22 cellular contexts compared by ENCODE assay signal in genomic region chr1:58390051-58390450, GRCh38.
DNase-seq lines count a peak whose midpoint lies in the region; ATAC-seq and TF ChIP-seq lines count a peak whose summit lies in the region.
"Had no signal": no experiment of that assay in that cellular context is flagged by ENCODE, and none has a peak within 500 bp of the region (broad histone marks: within the 10 kb centered on the region; RNA-seq: fewer than 3 reads in every experiment).

No MANE protein-coding gene starts in this region.

- peak overlapping the region; percentile 27 for H3K27ac Mint-ChIP-seq in activated T-helper 2 cell treated with anti-CD3 and anti-CD28 coated beads, Interferon-gamma antibody, Interleukin-2, Interleukin-4, amounts not matched to agents 10 μg/mL and 5 μg/mL and 100 μg/mL, durations not matched to agents 14 hours and 24 hours and 36 hours
- peak overlapping the region; percentile 64 for H3K27ac Mint-ChIP-seq in nephron progenitor cell
- H3K27ac Mint-ChIP-seq: B cell; CD8-positive, alpha-beta memory T cell had no signal

- intact Hi-C loops in activated T-helper 2 cell treated with anti-CD3 and anti-CD28 coated beads, Interferon-gamma antibody, Interleukin-2, Interleukin-4, amounts not matched to agents 10 μg/mL and 5 μg/mL and 100 μg/mL, durations not matched to agents 14 hours and 24 hours and 36 hours (cut with micrococcal nuclease): no loop called here

- H3K4me1 Mint-ChIP-seq in activated T-helper 2 cell treated with anti-CD3 and anti-CD28 coated beads, Interferon-gamma antibody, Interleukin-2, Interleukin-4, amounts not matched to agents 10 μg/mL and 5 μg/mL and 100 μg/mL, durations not matched to agents 14 hours and 24 hours and 36 hours (ENCODE audit: low read depth): no peaks in the 10 kb centered on the region
- H3K4me1 Mint-ChIP-seq in nephron progenitor cell: peaks cover 12% of the 10 kb centered on the region
- H3K4me1 Mint-ChIP-seq: B cell had no signal

- H3K4me3 Mint-ChIP-seq in activated T-helper 2 cell treated with anti-CD3 and anti-CD28 coated beads, Interferon-gamma antibody, Interleukin-2, Interleukin-4, amounts not matched to agents 10 μg/mL and 5 μg/mL and 100 μg/mL, durations not matched to agents 14 hours and 24 hours and 36 hours (ENCODE audit: low read depth): no peak overlapping the region
- no peak overlapping the region for H3K4me3 Mint-ChIP-seq in nephron progenitor cell
- H3K4me3 Mint-ChIP-seq: B cell; CD8-positive, alpha-beta memory T cell had no signal

- DNase-seq in NCI-H82 (lab: John Stamatoyannopoulos, UW): peak; percentile 17
- no peak for DNase-seq in NCI-H82 treated with DMSO at 0.1 percent for 48 hours (lab: John Stamatoyannopoulos, UW; ENCODE audit: unreplicated experiment)
- DNase-seq in activated T-helper 2 cell treated with anti-CD3 and anti-CD28 coated beads, Interferon-gamma antibody, Interleukin-2, Interleukin-4, amounts not matched to agents 10 μg/mL and 5 μg/mL and 100 μg/mL, durations not matched to agents 14 hours and 24 hours and 36 hours (ENCODE audit: low spot score): no peak
- DNase-seq in nephron progenitor cell: no peak
- DNase-seq in effector CD8-positive, alpha-beta T cell (lab: John Stamatoyannopoulos, UW): no peak
- DNase-seq in MV-4-11 (lab: John Stamatoyannopoulos, UW): no peak
- DNase-seq: CD8-positive, alpha-beta memory T cell; DMS 273 treated with DMSO at 0.1 percent for 48 hours; DMS79; GF-D8; Kasumi-1; MG63; NCI-H2029; NCI-H345; NCI-H510A treated with DMSO at 0.1 percent for 48 hours; NCI-H748 treated with DMSO at 0.1 percent for 48 hours; SHP77 had no signal

- H3K36me3 Mint-ChIP-seq in activated T-helper 2 cell treated with anti-CD3 and anti-CD28 coated beads, Interferon-gamma antibody, Interleukin-2, Interleukin-4, amounts not matched to agents 10 μg/mL and 5 μg/mL and 100 μg/mL, durations not matched to agents 14 hours and 24 hours and 36 hours (ENCODE audit: low read depth): no peaks in the 10 kb centered on the region
- no peaks in the 10 kb centered on the region for H3K36me3 Mint-ChIP-seq in nephron progenitor cell (ENCODE audit: low read depth)

- H3K27me3 Mint-ChIP-seq in activated T-helper 2 cell treated with anti-CD3 and anti-CD28 coated beads, Interferon-gamma antibody, Interleukin-2, Interleukin-4, amounts not matched to agents 10 μg/mL and 5 μg/mL and 100 μg/mL, durations not matched to agents 14 hours and 24 hours and 36 hours (ENCODE audit: low read depth): no peaks in the 10 kb centered on the region
- H3K27me3 Mint-ChIP-seq in nephron progenitor cell (ENCODE audit: low read depth, poor library complexity): peaks cover 4% of the 10 kb centered on the region
- H3K27me3 Mint-ChIP-seq: B cell had no signal

- H3K9me3 Mint-ChIP-seq in activated T-helper 2 cell treated with anti-CD3 and anti-CD28 coated beads, Interferon-gamma antibody, Interleukin-2, Interleukin-4, amounts not matched to agents 10 μg/mL and 5 μg/mL and 100 μg/mL, durations not matched to agents 14 hours and 24 hours and 36 hours: no peaks in the 10 kb centered on the region
- H3K9me3 Mint-ChIP-seq in nephron progenitor cell: no peaks in the 10 kb centered on the region
- H3K9me3 Mint-ChIP-seq: CD8-positive, alpha-beta memory T cell had no signal

- no peak for TF ChIP-seq CTCF in nephron progenitor cell (IDR thresholded peaks at IDR 0.05)

- no peak for ATAC-seq in HG03095 (IDR thresholded peaks at IDR 0.05; ENCODE audit: unreplicated experiment)
- ATAC-seq: HCT116, K562, Panc1 had no signal
